Comparison of ENCODE assay signal across 16 cellular contexts in the genomic region with DNA sequence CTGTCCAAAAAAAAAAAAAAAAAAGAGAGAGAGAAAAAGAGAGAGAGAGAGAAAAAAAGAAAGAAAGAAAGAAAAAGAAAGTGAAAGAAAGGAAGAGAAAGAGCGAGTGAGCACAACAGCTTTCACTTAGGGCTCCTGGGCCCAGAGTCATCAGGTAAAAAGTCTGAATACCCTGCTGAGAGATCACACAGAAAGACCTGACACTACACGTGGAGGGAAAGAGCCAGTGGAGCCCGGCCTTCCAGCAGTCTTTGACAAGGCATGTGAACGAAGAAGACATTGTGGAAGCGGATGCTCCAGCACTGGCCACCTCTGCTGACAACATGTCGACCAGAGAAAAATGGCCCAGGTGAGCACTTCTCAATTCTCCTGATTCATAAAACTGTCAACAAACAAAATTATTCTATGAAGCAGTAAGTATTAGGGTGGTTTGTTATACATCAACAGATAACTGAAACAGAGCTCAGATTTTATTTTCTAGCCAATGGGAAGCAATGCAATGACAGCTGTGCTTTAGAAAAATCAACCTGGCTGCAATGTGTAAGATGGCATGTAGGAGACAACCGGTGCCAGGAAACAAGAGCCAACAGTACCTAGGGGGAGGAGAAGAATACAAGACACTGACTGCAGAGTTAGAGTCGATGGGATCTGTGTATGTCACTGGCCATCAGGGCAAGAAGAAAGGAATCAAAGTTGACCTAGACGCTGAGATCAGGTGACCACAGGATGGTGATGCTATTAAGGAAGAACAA. TPM values are rescaled to one million over a fixed set of nuclear protein-coding genes. Genes with fewer than 3 reads are reported as not detected.
A peak's percentile ranks its signal among the peaks of the same experiment; 100 is the strongest.
DNase-seq lines count a peak whose midpoint lies in the region; ATAC-seq and TF ChIP-seq lines count a peak whose summit lies in the region.
"Had no signal": no experiment of that assay in that cellular context is flagged by ENCODE, and none has a peak within 500 bp of the region (broad histone marks: within the 10 kb centered on the region; RNA-seq: fewer than 3 reads in every experiment).

No MANE protein-coding gene starts in this region.

- intact Hi-C loops in mammary epithelial cell (cut with micrococcal nuclease), result no loop called here
- intact Hi-C loops in MCF 10A (cut with micrococcal nuclease), result no loop called here
- intact Hi-C loops in Panc1 (cut with micrococcal nuclease; ENCODE audit: unreplicated experiment), result no loop called here
- intact Hi-C loops in upper lobe of right lung (cut with DNase I), result no loop called here

- H3K4me3 ChIP-seq in mammary epithelial cell (replicated peaks in 1 of 3; ENCODE audit: insufficient read depth in 1 of 3, low read depth in 2 of 3, low read length in 3 of 3) (no peak overlapping the region), Panc1 (ENCODE audit: low read depth in 2 of 2, low read length in 2 of 2) (peak overlapping the region; percentile 27 to 34), upper lobe of right lung (no peak overlapping the region)
- H3K4me3 ChIP-seq: gastrocnemius medialis had no signal

- H3K27ac ChIP-seq in mammary epithelial cell (ENCODE audit: insufficient read depth, low read depth, low read length) (no peak overlapping the region), Panc1 (ENCODE audit: low read length) (peak overlapping the region; percentile 79), upper lobe of right lung (no peak overlapping the region), caudate nucleus (ENCODE audit: low read depth, low read length) (no peak overlapping the region)
- H3K27ac ChIP-seq: HL-60, WERI-Rb-1 had no signal

- H2AFZ ChIP-seq in mammary epithelial cell (ENCODE audit: low read depth, low read length), result no peak overlapping the region

- H3K4me3 Mint-ChIP-seq in MCF 10A (ENCODE audit: unreplicated experiment), result no peak overlapping the region
- peak overlapping the region; percentile 78 to 79 for H3K4me3 Mint-ChIP-seq in effector memory CD8-positive, alpha-beta T cell
- H3K4me3 Mint-ChIP-seq in stimulated activated effector memory CD8-positive, alpha-beta T cell treated with anti-CD3 and anti-CD28 coated beads, Interleukin-12 subunit alpha, Interleukin-12 subunit beta, amount 100 ng/mL, for 72 hours, result peak overlapping the region; percentile 80

- no peak overlapping the region for H3K27ac Mint-ChIP-seq in MCF 10A (ENCODE audit: low read depth, unreplicated experiment)
- peak overlapping the region; percentile 93 to 95 for H3K27ac Mint-ChIP-seq in effector memory CD8-positive, alpha-beta T cell
- peak overlapping the region; percentile 93 for H3K27ac Mint-ChIP-seq in stimulated activated effector memory CD8-positive, alpha-beta T cell treated with anti-CD3 and anti-CD28 coated beads, Interleukin-12 subunit alpha, Interleukin-12 subunit beta, amount 100 ng/mL, for 72 hours

- peaks cover 11% of the 10 kb centered on the region for H3K4me1 Mint-ChIP-seq in MCF 10A (ENCODE audit: insufficient read depth, unreplicated experiment)
- peaks cover 45 to 50% of the 10 kb centered on the region in 2 donors for H3K4me1 Mint-ChIP-seq in effector memory CD8-positive, alpha-beta T cell (ENCODE audit: low read depth in 2 of 2)
- peaks cover 64% of the 10 kb centered on the region for H3K4me1 Mint-ChIP-seq in stimulated activated effector memory CD8-positive, alpha-beta T cell treated with anti-CD3 and anti-CD28 coated beads, Interleukin-12 subunit alpha, Interleukin-12 subunit beta, amount 100 ng/mL, for 72 hours

- 47% methylated on average over 7 of the region's 9 CpGs for WGBS in mammary epithelial cell (ENCODE audit: low coverage, missing lambda C conversion rate)

- H3K9me3 ChIP-seq in mammary epithelial cell (replicated peaks; ENCODE audit: insufficient read depth, low read length) (no peaks in the 10 kb centered on the region), Panc1 (ENCODE audit: control insufficient read depth, insufficient read depth, low read depth, low read length) (no peaks in the 10 kb centered on the region), upper lobe of right lung (no peaks in the 10 kb centered on the region)
- H3K9me3 ChIP-seq: gastrocnemius medialis had no signal

- no peaks in the 10 kb centered on the region for H3K27me3 Mint-ChIP-seq in MCF 10A (ENCODE audit: insufficient read depth, unreplicated experiment)
- H3K27me3 Mint-ChIP-seq in effector memory CD8-positive, alpha-beta T cell, result no peaks in the 10 kb centered on the region

- H3K9ac ChIP-seq in mammary epithelial cell (ENCODE audit: insufficient read depth, low read length), result no peak overlapping the region

- POLR2A ChIA-PET in MCF 10A (lab: Yijun Ruan, JAX), result no interaction called here
- POLR2A ChIA-PET in Panc1 (lab: Charles Lee), result interaction anchor here (1.3 kb wide), 1 partner anchor 11 kb away, joined by 21 read pairs; no protein-coding TSS in a partner anchor

- CTCF ChIA-PET in mammary epithelial cell (lab: Charles Lee; ENCODE audit: low non-redundant PET), result no interaction called here
- CTCF ChIA-PET in MCF 10A (lab: Yijun Ruan, JAX), result interaction anchor here (0.7 to 0.8 kb wide), 2 partner anchors 537 to 1066 kb away, joined by 3 read pairs; no protein-coding TSS in a partner anchor
- CTCF ChIA-PET in Panc1 (lab: Charles Lee), result interaction anchor here (0.6 kb wide), 1 partner anchor 38 kb away, joined by 6 read pairs; no protein-coding TSS in a partner anchor

- BruUV-seq in mammary epithelial cell (replicated peaks; lab: Mats Ljungman, UMichigan) (no TSS peak), MCF 10A (replicated peaks; lab: Mats Ljungman, UMichigan) (no TSS peak), Panc1 (replicated peaks; lab: Mats Ljungman, UMichigan) (no TSS peak)

- H3K4me1 ChIP-seq in mammary epithelial cell (ENCODE audit: insufficient read depth, low read length) (peaks cover 19% of the 10 kb centered on the region), Panc1 (ENCODE audit: control insufficient read depth, insufficient read depth, low read length) (peaks cover 75% of the 10 kb centered on the region), upper lobe of right lung (peaks cover 26% of the 10 kb centered on the region)
- H3K4me1 ChIP-seq: BE2C had no signal

- ATAC-seq in Panc1 (no peak), upper lobe of right lung (no peak), HG03025 (IDR thresholded peaks at IDR 0.05; ENCODE audit: low FRiP score, unreplicated experiment) (no peak)
- ATAC-seq in effector memory CD8-positive, alpha-beta T cell (replicated peaks), result no peak
- no peak for ATAC-seq in stimulated activated effector memory CD8-positive, alpha-beta T cell treated with anti-CD3 and anti-CD28 coated beads, Interleukin-12 subunit alpha, Interleukin-12 subunit beta, amount 100 ng/mL, for 72 hours
- ATAC-seq: gastrocnemius medialis had no signal

- H3K36me3 ChIP-seq in mammary epithelial cell (ENCODE audit: insufficient read depth, low read length), result peaks cover 8% of the 10 kb centered on the region
- H3K36me3 ChIP-seq in Panc1 (ENCODE audit: control insufficient read depth, insufficient read depth, low read length), result no peaks in the 10 kb centered on the region
- H3K36me3 ChIP-seq in upper lobe of right lung, result peaks cover 9% of the 10 kb centered on the region
- H3K36me3 ChIP-seq: gastrocnemius medialis had no signal

- dilution Hi-C loops in mammary epithelial cell (cut with HindIII; ENCODE audit: low sequenced_read_pairs), result no loop called here

- in situ Hi-C loops in mammary epithelial cell (cut with MboI; ENCODE audit: low sequenced_read_pairs in 2 of 2), result no loop called here
- in situ Hi-C loops in Panc1 (cut with HindIII; ENCODE audit: low pct_unique_long_range_greater_than_20kb, low sequenced_read_pairs), result no loop called here

- H3K79me2 ChIP-seq in mammary epithelial cell (ENCODE audit: insufficient read depth, low read length), result peaks cover 88% of the 10 kb centered on the region

- TF ChIP-seq CTCF in mammary epithelial cell (conservative IDR thresholded peaks at IDR 0.05 in 1 of 2, IDR thresholded peaks at IDR 0.05 in 1 of 2; ENCODE audit: extremely low read depth in 1 of 2, insufficient read depth in 1 of 2, low read depth in 1 of 2, low read length in 2 of 2), result no peak
- TF ChIP-seq CTCF in MCF 10A (IDR thresholded peaks at IDR 0.05; ENCODE audit: unreplicated experiment), result no peak
- TF ChIP-seq CTCF in Panc1 (IDR thresholded peaks at IDR 0.05), result no peak
- no peak for TF ChIP-seq CTCF in upper lobe of right lung (IDR thresholded peaks at IDR 0.05)

- H3K27me3 ChIP-seq in mammary epithelial cell (ENCODE audit: insufficient read depth, low read length), result no peaks in the 10 kb centered on the region
- no peaks in the 10 kb centered on the region for H3K27me3 ChIP-seq in Panc1 (ENCODE audit: control insufficient read depth, insufficient read depth, low read length)
- no peaks in the 10 kb centered on the region for H3K27me3 ChIP-seq in upper lobe of right lung
- H3K27me3 ChIP-seq: BE2C, gastrocnemius medialis had no signal

- peaks cover 31% of the 10 kb centered on the region for H3K36me3 Mint-ChIP-seq in MCF 10A (ENCODE audit: insufficient read depth, unreplicated experiment)
- peaks cover 29% of the 10 kb centered on the region for H3K36me3 Mint-ChIP-seq in effector memory CD8-positive, alpha-beta T cell (ENCODE audit: insufficient read depth)
- H3K36me3 Mint-ChIP-seq in stimulated activated effector memory CD8-positive, alpha-beta T cell treated with anti-CD3 and anti-CD28 coated beads, Interleukin-12 subunit alpha, Interleukin-12 subunit beta, amount 100 ng/mL, for 72 hours, result peaks cover 44% of the 10 kb centered on the region

- no peak for DNase-seq in mammary epithelial cell
- DNase-seq in MCF 10A (ENCODE audit: unreplicated experiment), result no peak
- no peak for DNase-seq in Panc1 (ENCODE audit: low read depth, low spot score)
- DNase-seq in effector memory CD8-positive, alpha-beta T cell, result no peak
- no peak for DNase-seq in stimulated activated effector memory CD8-positive, alpha-beta T cell treated with anti-CD3 and anti-CD28 coated beads, Interleukin-12 subunit alpha, Interleukin-12 subunit beta, amount 100 ng/mL, for 72 hours (ENCODE audit: low spot score in 2 of 2)
- no peak for DNase-seq in upper lobe of right lung
- no peak for DNase-seq in caudate nucleus (lab: John Stamatoyannopoulos, UW)
- DNase-seq: aorta, BE2C, gastrocnemius medialis, kidney, nucleus accumbens, Right ventricle myocardium superior, WERI-Rb-1 had no signal

- peak overlapping the region; percentile 41 for H3K4me2 ChIP-seq in mammary epithelial cell (ENCODE audit: insufficient read depth, low read depth, low read length)

- H4K20me1 ChIP-seq in mammary epithelial cell (ENCODE audit: insufficient read depth, low read length), result no peaks in the 10 kb centered on the region

- no peaks in the 10 kb centered on the region for H3K9me3 Mint-ChIP-seq in MCF 10A (ENCODE audit: unreplicated experiment)
- H3K9me3 Mint-ChIP-seq in effector memory CD8-positive, alpha-beta T cell, result no peaks in the 10 kb centered on the region
- H3K9me3 Mint-ChIP-seq in stimulated activated effector memory CD8-positive, alpha-beta T cell treated with anti-CD3 and anti-CD28 coated beads, Interleukin-12 subunit alpha, Interleukin-12 subunit beta, amount 100 ng/mL, for 72 hours, result no peaks in the 10 kb centered on the region

RNA-seq across cellular contexts. Expression of gene RNF216, which starts 4.4 kb away (rescaled TPM):
- total RNA-seq in mammary epithelial cell (10 to 100 TPM; 26.6 to 32.0 TPM), MCF 10A (2022) (26.4 and 31.0 TPM in 2 replicates), Panc1 (2021; ENCODE audit: unreplicated experiment) (61.6 TPM), upper lobe of right lung (32.1 TPM)
- 14.4 TPM for polyA plus RNA-seq in mammary epithelial cell
- 39.7 TPM for polyA minus RNA-seq in mammary epithelial cell
- 42.2 TPM for polyA plus RNA-seq in Panc1 (2012; ENCODE audit: insufficient read length)

Comparison
In these comparisons a context has a peak if more than half of its experiments do, and no peak if none do; other contexts are left out.
1. H3K4me3 ChIP-seq: peak in Panc1 (2 of 2); none in mammary epithelial cell (0 of 3) and upper lobe of right lung (single experiment).